Comparison of ENCODE assay signal across 8 cellular contexts in genomic region chrX:101415180-101416130, GRCh38. TPM values are rescaled to one million over a fixed set of nuclear protein-coding genes. Genes with fewer than 3 reads are reported as not detected.
DNase-seq lines count a peak whose midpoint lies in the region; ATAC-seq, FAIRE-seq and TF ChIP-seq lines count a peak whose summit lies in the region.

No MANE protein-coding gene starts in this region.

- no peaks in the 10 kb centered on the region for H3K27me3 Mint-ChIP-seq in activated naive CD4-positive, alpha-beta T cell treated with anti-CD3 and anti-CD28 coated beads, Interleukin-2, amount 50 U/mL, for 24 hours
- H3K27me3 Mint-ChIP-seq in progenitor cell of endocrine pancreas = no peaks in the 10 kb centered on the region

- no peak for FAIRE-seq in D721Med (lab: Jason Lieb, UNC)

- TF ChIP-seq CTCF in D721Med (IDR thresholded peaks at IDR 0.05; ENCODE audit: insufficient read depth, missing control alignments) (peak; percentile 47), progenitor cell of endocrine pancreas (IDR thresholded peaks at IDR 0.05; ENCODE audit: unreplicated experiment) (peak; percentile 67)

- DNase-seq in D721Med (ENCODE audit: insufficient read length, low spot score) (no peak), GM19240 (ENCODE audit: insufficient read length, low spot score) (peak; percentile 15), NCI-H69 (lab: John Stamatoyannopoulos, UW) (peak; percentile 67), glomerular visceral epithelial cell (ENCODE audit: extremely low spot score) (peak; percentile 59), progenitor cell of endocrine pancreas (ENCODE audit: low spot score, unreplicated experiment) (no peak)
- DNase-seq in stimulated activated CD4-positive, alpha-beta T cell treated with anti-CD3 and anti-CD28 coated beads, Interleukin-1b, Interleukin-23, amount 100 ng/mL, for 48 hours = no peak

- H3K9me3 Mint-ChIP-seq in activated naive CD4-positive, alpha-beta T cell treated with anti-CD3 and anti-CD28 coated beads, Interleukin-2, amount 50 U/mL, for 24 hours = no peaks in the 10 kb centered on the region
- H3K9me3 Mint-ChIP-seq in progenitor cell of endocrine pancreas (ENCODE audit: low read depth) = peaks cover 27% of the 10 kb centered on the region

- H3K4me1 Mint-ChIP-seq in activated naive CD4-positive, alpha-beta T cell treated with anti-CD3 and anti-CD28 coated beads, Interleukin-2, amount 50 U/mL, for 24 hours = peaks cover 66% of the 10 kb centered on the region
- H3K4me1 Mint-ChIP-seq in progenitor cell of endocrine pancreas (ENCODE audit: low read depth) = peaks cover 29% of the 10 kb centered on the region

- H3K36me3 Mint-ChIP-seq in activated naive CD4-positive, alpha-beta T cell treated with anti-CD3 and anti-CD28 coated beads, Interleukin-2, amount 50 U/mL, for 24 hours = peaks cover 4% of the 10 kb centered on the region
- peaks cover 10% of the 10 kb centered on the region for H3K36me3 Mint-ChIP-seq in progenitor cell of endocrine pancreas (ENCODE audit: insufficient read depth)

- peak; percentile 64 for ATAC-seq in HG03378 (IDR thresholded peaks at IDR 0.05; ENCODE audit: unreplicated experiment)

- H3K27ac Mint-ChIP-seq in activated naive CD4-positive, alpha-beta T cell treated with anti-CD3 and anti-CD28 coated beads, Interleukin-2, amount 50 U/mL, for 24 hours = peak overlapping the region; percentile 93
- H3K27ac Mint-ChIP-seq in progenitor cell of endocrine pancreas = peak overlapping the region; percentile 88

- H3K4me3 Mint-ChIP-seq in activated naive CD4-positive, alpha-beta T cell treated with anti-CD3 and anti-CD28 coated beads, Interleukin-2, amount 50 U/mL, for 24 hours = peak overlapping the region; percentile 52
- H3K4me3 Mint-ChIP-seq in progenitor cell of endocrine pancreas (ENCODE audit: low read depth) = no peak overlapping the region

RNA-seq across cellular contexts. Expression of gene HNRNPH2, which starts 7.4 kb away (rescaled TPM):
- 72.4 and 77.8 TPM in 2 replicates for total RNA-seq in progenitor cell of endocrine pancreas

RNA-seq across cellular contexts. Expression of gene GLA, which starts 7.7 kb away (rescaled TPM):
- total RNA-seq in progenitor cell of endocrine pancreas = 35.9 and 36.7 TPM in 2 replicates

RNA-seq across cellular contexts. Expression of gene RPL36A, which starts 24.6 kb away (rescaled TPM):
- 306 and 310 TPM in 2 replicates for total RNA-seq in progenitor cell of endocrine pancreas

RNA-seq across cellular contexts. Expression of gene BTK, which starts 29.5 kb away (rescaled TPM):
- not detected in 2 replicates for total RNA-seq in progenitor cell of endocrine pancreas

Comparison
In these comparisons a context has a peak if more than half of its experiments do, and no peak if none do; other contexts are left out.
1. DNase-seq: peak in GM19240 (single experiment), NCI-H69 (single experiment) and glomerular visceral epithelial cell (single experiment); none in D721Med (single experiment), progenitor cell of endocrine pancreas (single experiment) and stimulated activated CD4-positive, alpha-beta T cell treated with anti-CD3 and anti-CD28 coated beads, Interleukin-1b, Interleukin-23, amount 100 ng/mL, for 48 hours (single experiment).